In genomic region chr2:183124222-183124956, GRCh38 we compare ENCODE assay signal across 8 cellular contexts. TPM values are rescaled to one million over a fixed set of nuclear protein-coding genes. Genes with fewer than 3 reads are reported as not detected.
DNase-seq lines count a peak whose midpoint lies in the region; ATAC-seq, FAIRE-seq and TF ChIP-seq lines count a peak whose summit lies in the region.

NUP35 (plus strand) TSS chr2:183124443; CDS start chr2:183124458, 15 bp downstream.

- DNase-seq in EL (peak; percentile 91), H54 (ENCODE audit: insufficient read length, low spot score) (peak; percentile 55), fibroblast of pulmonary artery (ENCODE audit: low read depth) (peak; percentile 95)
- DNase-seq in activated T-helper 9 cell treated with anti-CD3 and anti-CD28 coated beads, Interleukin-2, amount 50 U/mL, for 16 hours (ENCODE audit: low read depth), result peak; percentile 72
- peak; percentile 90 for DNase-seq in natural killer cell treated with Interleukin-12 subunit alpha and Interleukin-12 subunit beta and Interleukin-15 and Interleukin-18, amount 100 ng/mL, for 72 hours (ENCODE audit: low spot score)
- DNase-seq in stimulated activated naive CD8-positive, alpha-beta T cell treated with anti-CD3 and anti-CD28 coated beads, Interleukin-15, Interleukin-2, amounts not matched to agents 100 U/mL and 50 U/mL, for 24 hours, result peak; percentile 86

- peaks cover 15 to 25% of the 10 kb centered on the region in 2 donors for H3K4me1 Mint-ChIP-seq in natural killer cell treated with Interleukin-12 subunit alpha and Interleukin-12 subunit beta and Interleukin-15 and Interleukin-18, amount 100 ng/mL, for 72 hours (ENCODE audit: low read depth in 2 of 2)

- no peak for TF ChIP-seq CTCF in Loucy (conservative IDR thresholded peaks at IDR 0.05; ENCODE audit: low read length)
- no peak for TF ChIP-seq CTCF in fibroblast of pulmonary artery (IDR thresholded peaks at IDR 0.05; ENCODE audit: low read length, missing control alignments)

- H3K4me3 ChIP-seq in Loucy (ENCODE audit: low read length, poor library complexity, severe bottlenecking) (peak within 1 kb of the TSS; percentile 98), fibroblast of pulmonary artery (replicated peaks; ENCODE audit: low read depth, low read length) (peak within 1 kb of the TSS; percentile 95)

- peaks cover 22 to 23% of the 10 kb centered on the region in 2 donors for H3K27me3 Mint-ChIP-seq in natural killer cell treated with Interleukin-12 subunit alpha and Interleukin-12 subunit beta and Interleukin-15 and Interleukin-18, amount 100 ng/mL, for 72 hours

- H3K9me3 Mint-ChIP-seq in natural killer cell treated with Interleukin-12 subunit alpha and Interleukin-12 subunit beta and Interleukin-15 and Interleukin-18, amount 100 ng/mL, for 72 hours, result no peaks in the 10 kb centered on the region

- peaks cover 42% of the 10 kb centered on the region for H4K20me1 ChIP-seq in Loucy (ENCODE audit: insufficient read depth, low read length, poor library complexity, severe bottlenecking)

- peaks cover 4% of the 10 kb centered on the region for H3K36me3 Mint-ChIP-seq in natural killer cell treated with Interleukin-12 subunit alpha and Interleukin-12 subunit beta and Interleukin-15 and Interleukin-18, amount 100 ng/mL, for 72 hours

- ATAC-seq in natural killer cell treated with Interleukin-12 subunit alpha and Interleukin-12 subunit beta and Interleukin-15 and Interleukin-18, amount 100 ng/mL, for 72 hours, result peak; percentile 94 to 97
- ATAC-seq in stimulated activated naive CD8-positive, alpha-beta T cell treated with anti-CD3 and anti-CD28 coated beads, Interleukin-15, Interleukin-2, amounts not matched to agents 100 U/mL and 50 U/mL, for 24 hours, result peak; percentile 89

- H3F3A ChIP-seq in Loucy (ENCODE audit: low read depth), result no peaks in the 10 kb centered on the region

- peak within 1 kb of the TSS; percentile 93 to 96 for H3K27ac Mint-ChIP-seq in natural killer cell treated with Interleukin-12 subunit alpha and Interleukin-12 subunit beta and Interleukin-15 and Interleukin-18, amount 100 ng/mL, for 72 hours

- TF ChIP-seq POLR2A in H54 (IDR thresholded peaks at IDR 0.05; ENCODE audit: low read depth, low read length), result peak; percentile 48
- peak; percentile 82 for TF ChIP-seq POLR2A in Raji (IDR thresholded peaks at IDR 0.05; ENCODE audit: insufficient read depth, low read depth, low read length)

- peak within 1 kb of the TSS; percentile 97 for H3K4me3 Mint-ChIP-seq in natural killer cell treated with Interleukin-12 subunit alpha and Interleukin-12 subunit beta and Interleukin-15 and Interleukin-18, amount 100 ng/mL, for 72 hours

- peaks cover 37% of the 10 kb centered on the region for H3K4me1 ChIP-seq in Loucy (ENCODE audit: insufficient read depth, low read length, poor library complexity, severe bottlenecking)

- peak within 1 kb of the TSS; percentile 100 for H2AFZ ChIP-seq in Loucy (ENCODE audit: low read length)

- peaks cover 49% of the 10 kb centered on the region for H3K79me2 ChIP-seq in Loucy (ENCODE audit: insufficient read depth, low read length)

- FAIRE-seq in H54 (lab: Jason Lieb, UNC), result peak; percentile 97

- H3K36me3 ChIP-seq in Loucy (ENCODE audit: insufficient read depth, low read length), result peaks cover 9% of the 10 kb centered on the region

- H3K27me3 ChIP-seq in Loucy (ENCODE audit: insufficient read depth, low read length, poor library complexity, severe bottlenecking), result peaks cover 32% of the 10 kb centered on the region

- H3K4me2 ChIP-seq in Loucy (ENCODE audit: low read depth, low read length, poor library complexity, severe bottlenecking), result peak within 1 kb of the TSS; percentile 87

- no peaks in the 10 kb centered on the region for H3K9me3 ChIP-seq in Loucy (ENCODE audit: insufficient read depth, low read depth, low read length)

- H3K9me2 ChIP-seq in Loucy (replicated peaks; ENCODE audit: low read depth, low read length), result no peaks in the 10 kb centered on the region

- peak within 1 kb of the TSS; percentile 78 for H3K9ac ChIP-seq in Loucy (ENCODE audit: low read depth, low read length, poor library complexity, severe bottlenecking)

RNA-seq across cellular contexts. Expression of gene NUP35, which starts in this region (rescaled TPM):
- 10 to 100 TPM; 25.6 to 47.9 TPM for total RNA-seq in natural killer cell treated with Interleukin-12 subunit alpha and Interleukin-12 subunit beta and Interleukin-15 and Interleukin-18, amount 100 ng/mL, for 72 hours

Comparison
In these comparisons a context has a peak if more than half of its experiments do, and no peak if none do; other contexts are left out.
1. Peak in every context shown above with its lines: DNase-seq, ATAC-seq and H3K4me3 ChIP-seq.